In the genomic region with DNA sequence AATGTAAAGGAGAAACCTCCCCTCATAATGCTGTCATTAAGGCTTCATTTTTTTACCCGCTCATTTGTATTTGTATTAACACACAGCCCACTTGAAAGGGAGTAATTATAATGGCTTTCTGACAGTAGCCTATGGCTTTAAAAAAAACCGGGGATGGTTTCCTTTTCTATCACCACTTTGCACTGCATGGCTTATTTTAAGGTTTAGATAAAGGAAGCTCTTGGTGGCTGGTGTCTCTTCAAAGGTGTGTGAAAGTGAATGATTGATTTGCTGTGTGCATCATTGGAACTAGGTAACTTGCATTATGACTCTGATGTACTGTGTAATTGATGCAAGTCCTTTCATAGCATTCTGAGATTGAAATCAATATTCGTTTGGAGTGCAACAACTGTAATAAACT, we compare ENCODE assay signal across 17 cellular contexts.
"Had no signal": no experiment of that assay in that cellular context is flagged by ENCODE, and none has a peak within 500 bp of the region (broad histone marks: within the 10 kb centered on the region; RNA-seq: fewer than 3 reads in every experiment).

No MANE protein-coding gene starts in this region.

- H3K9me3 ChIP-seq: heart left ventricle, prostate gland, right lobe of liver, tibial artery, upper lobe of left lung, vagina had no signal

- H3K36me3 Mint-ChIP-seq: naive B cell; stimulated activated memory B cell treated with anti-CD40 and anti-IgM and Interleukin-4, amounts not matched to agents 10 μg/mL and 1 μg/mL and 100 μg/mL, for 72 hours had no signal

- H3K4me3 ChIP-seq: heart left ventricle, prostate gland, right lobe of liver, tibial artery, upper lobe of left lung, vagina had no signal

- H3K27me3 Mint-ChIP-seq: stimulated activated memory B cell treated with anti-CD40 and anti-IgM and Interleukin-4, amounts not matched to agents 10 μg/mL and 1 μg/mL and 100 μg/mL, for 72 hours; stimulated activated naive CD8-positive, alpha-beta T cell treated with anti-CD3 and anti-CD28 coated beads, Interleukin-15, Interleukin-2, amounts not matched to agents 100 ng/mL and 50 ng/mL, for 24 hours had no signal

- ATAC-seq: esophagus mucosa; heart left ventricle; left colon; right lobe of liver; stimulated activated memory B cell treated with anti-CD40 and anti-IgM and Interleukin-4, amounts not matched to agents 10 μg/mL and 1 μg/mL and 100 μg/mL, for 72 hours had no signal

- H3K36me3 ChIP-seq: heart left ventricle, prostate gland, right lobe of liver, tibial artery, upper lobe of left lung, vagina had no signal

- H3K27ac ChIP-seq: heart left ventricle, parathyroid adenoma, prostate gland, right lobe of liver, tibial artery, upper lobe of left lung, vagina had no signal

- H3K9me3 Mint-ChIP-seq: nephron progenitor cell; stimulated activated memory B cell treated with anti-CD40 and anti-IgM and Interleukin-4, amounts not matched to agents 10 μg/mL and 1 μg/mL and 100 μg/mL, for 72 hours had no signal

- H3K4me1 ChIP-seq: heart left ventricle, parathyroid adenoma, prostate gland, right lobe of liver, tibial artery, upper lobe of left lung, vagina had no signal

- H2AFZ ChIP-seq: parathyroid adenoma had no signal

- H3K4me1 Mint-ChIP-seq: naive B cell; nephron progenitor cell; stimulated activated memory B cell treated with anti-CD40 and anti-IgM and Interleukin-4, amounts not matched to agents 10 μg/mL and 1 μg/mL and 100 μg/mL, for 72 hours had no signal

- H3K4me3 Mint-ChIP-seq: naive B cell; nephron progenitor cell; stimulated activated memory B cell treated with anti-CD40 and anti-IgM and Interleukin-4, amounts not matched to agents 10 μg/mL and 1 μg/mL and 100 μg/mL, for 72 hours; stimulated activated naive CD8-positive, alpha-beta T cell treated with anti-CD3 and anti-CD28 coated beads, Interleukin-15, Interleukin-2, amounts not matched to agents 100 ng/mL and 50 ng/mL, for 24 hours had no signal

- H3K79me2 ChIP-seq: parathyroid adenoma had no signal

- H3K27me3 ChIP-seq: heart left ventricle, right lobe of liver, tibial artery, upper lobe of left lung, vagina had no signal

- DNase-seq: effector memory CD4-positive, alpha-beta T cell; heart left ventricle; hippocampal formation; left colon; mesendoderm; naive B cell; nephron progenitor cell; right lobe of liver; stimulated activated CD4-positive, alpha-beta T cell treated with anti-CD3 and anti-CD28 coated beads, Interleukin-4, amount 100 ng/mL, for 24 hours; tibial artery; upper lobe of left lung had no signal

- H3K27ac Mint-ChIP-seq: naive B cell; nephron progenitor cell; stimulated activated memory B cell treated with anti-CD40 and anti-IgM and Interleukin-4, amounts not matched to agents 10 μg/mL and 1 μg/mL and 100 μg/mL, for 72 hours; stimulated activated naive CD8-positive, alpha-beta T cell treated with anti-CD3 and anti-CD28 coated beads, Interleukin-15, Interleukin-2, amounts not matched to agents 100 ng/mL and 50 ng/mL, for 24 hours had no signal
